Comparison of ENCODE assay signal across 8 cellular contexts in the genomic region with DNA sequence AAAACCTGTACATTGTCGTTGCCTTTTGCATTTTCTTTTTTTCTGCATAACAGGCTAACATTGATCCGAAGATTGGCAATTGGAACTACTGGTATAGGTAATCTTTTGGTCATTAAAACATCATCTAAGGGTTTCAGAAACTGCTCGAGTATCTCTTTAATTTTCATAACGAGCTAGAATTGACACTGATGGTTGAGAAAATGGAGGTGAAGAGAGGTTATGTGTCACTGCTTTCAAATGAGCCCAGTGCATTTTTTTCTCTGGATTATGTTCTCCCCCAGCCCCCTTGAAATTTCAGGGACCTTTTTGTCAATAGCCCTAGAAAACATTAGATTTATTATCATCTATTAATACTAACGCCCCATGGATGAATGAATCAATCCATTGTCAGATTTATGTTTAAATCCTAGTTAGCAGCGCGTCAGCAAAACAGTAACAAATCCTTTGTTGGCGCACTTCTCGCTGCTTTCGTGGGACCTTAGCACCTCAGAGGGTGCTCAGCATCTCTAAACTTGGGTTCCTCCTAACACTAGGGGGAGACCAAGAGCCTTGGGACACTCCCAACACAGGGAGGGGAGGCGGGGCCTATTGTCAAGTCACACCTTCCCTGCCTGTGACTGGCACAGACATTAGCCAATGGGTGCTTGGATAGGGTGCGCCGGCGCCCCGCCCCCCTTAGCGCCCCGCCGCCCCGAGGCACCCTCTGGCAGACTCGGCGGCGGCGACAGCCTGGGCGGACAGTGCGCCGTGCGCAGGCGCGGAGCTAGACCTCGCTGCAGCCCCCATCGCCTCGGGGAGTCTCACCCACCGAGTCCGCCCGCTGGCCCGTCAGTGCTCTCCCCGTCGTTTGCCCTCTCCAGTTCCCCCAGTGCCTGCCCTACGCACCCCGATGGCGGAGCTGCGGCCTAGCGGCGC. TPM values are rescaled to one million over a fixed set of nuclear protein-coding genes. Genes with fewer than 3 reads are reported as not detected.
DNase-seq lines count a peak whose midpoint lies in the region; TF ChIP-seq lines count a peak whose summit lies in the region.

Gene SUFU (plus strand): TSS at position 709 of the 915 bp plus-strand sequence. CDS start 181 bp downstream, at position 890.

- H3T11ph ChIP-seq in H9 (ENCODE audit: low read length): no peak within 1 kb of the TSS

- H3K9me3 ChIP-seq in H9 (ENCODE audit: control insufficient read depth, low read depth, low read length) (no peaks in the 10 kb centered on the region), stomach smooth muscle (ENCODE audit: control insufficient read depth in 2 of 2, low read length in 2 of 2) (no peaks in the 10 kb centered on the region)

- H3K4me1 Mint-ChIP-seq in H9 (peaks cover 8 to 9% of the 10 kb centered on the region in 2 experiments), neural crest cell (peaks cover 24% of the 10 kb centered on the region)

- no peaks in the 10 kb centered on the region for H3K4me1 ChIP-seq in H9 (ENCODE audit: insufficient read depth, low read length)
- H3K4me1 ChIP-seq in stomach smooth muscle (ENCODE audit: control insufficient read depth, insufficient read depth, low read length): peaks cover 29% of the 10 kb centered on the region

- H3K4me3 Mint-ChIP-seq in H9 (peak within 1 kb of the TSS in 1 of 2 experiments; percentile 92; a peak in 4 of 5 replicates), neural crest cell (no peak within 1 kb of the TSS)

- H3K14ac ChIP-seq in H9 (ENCODE audit: insufficient read depth, low read length): no peak within 1 kb of the TSS

- no peak within 1 kb of the TSS for H3K18ac ChIP-seq in H9 (ENCODE audit: insufficient read length, low read depth, low read length)

- H3K36me3 Mint-ChIP-seq in H9 (ENCODE audit: insufficient read depth in 1 of 3, low read depth in 3 of 3) (peaks cover 3 to 15% (median 10%) of the 10 kb centered on the region in 3 experiments), neural crest cell (ENCODE audit: low read depth) (no peaks in the 10 kb centered on the region)

- H2AFZ ChIP-seq in H9 (ENCODE audit: low read length): no peak within 1 kb of the TSS

- peak; percentile 94 for TF ChIP-seq CTCF in H9 (conservative IDR thresholded peaks at IDR 0.05)
- peak; percentile 89 for TF ChIP-seq CTCF in foreskin fibroblast (IDR thresholded peaks at IDR 0.05; ENCODE audit: low read depth, low read length)
- TF ChIP-seq CTCF in neural crest cell (conservative IDR thresholded peaks at IDR 0.05): peak; percentile 92

- peaks cover 4% of the 10 kb centered on the region; the same call in 1 of the 2 replicates for H3K27me3 ChIP-seq in H9 (ENCODE audit: insufficient read depth, low read length)
- H3K27me3 ChIP-seq in stomach smooth muscle (ENCODE audit: control insufficient read depth in 1 of 2, insufficient read depth in 2 of 2, low read length in 2 of 2): no peaks in the 10 kb centered on the region

- H3K27me3 Mint-ChIP-seq in H9 (ENCODE audit: low read depth) (peaks cover 33% of the 10 kb centered on the region), neural crest cell (ENCODE audit: low read depth) (no peaks in the 10 kb centered on the region)

- no peak within 1 kb of the TSS for H4K91ac ChIP-seq in H9 (ENCODE audit: insufficient read length, low read depth, low read length)

- DNase-seq in GDM1 (lab: John Stamatoyannopoulos, UW) (peak; percentile 97), H9 (peak; percentile 98), M059J (ENCODE audit: low read depth) (peak; percentile 96), SHP77 (lab: John Stamatoyannopoulos, UW) (peak; percentile 97 to 98), foreskin fibroblast (peak; percentile 97 to 99), neural crest cell (ENCODE audit: low read depth, low spot score) (peak; percentile 99)
- peak; percentile 99 for DNase-seq in activated effector memory CD4-positive, alpha-beta T cell treated with anti-CD3 and anti-CD28 coated beads, Interleukin-2, amount 50 U/mL, for 16 hours

- no peak within 1 kb of the TSS for H2BK120ac ChIP-seq in H9 (ENCODE audit: low read depth, low read length, poor library complexity, severe bottlenecking)

- H3K27ac Mint-ChIP-seq in H9 (peak within 1 kb of the TSS; percentile 81 to 91 (median 82)), neural crest cell (ENCODE audit: unreplicated experiment) (peak within 1 kb of the TSS; percentile 72)

- no peak within 1 kb of the TSS for H4K8ac ChIP-seq in H9 (replicated peaks; ENCODE audit: insufficient read length, low read depth, low read length)

- H4K20me1 ChIP-seq in H9 (ENCODE audit: control insufficient read depth, insufficient read depth, insufficient read length): no peaks in the 10 kb centered on the region

- H3K36me3 ChIP-seq in stomach smooth muscle (ENCODE audit: control insufficient read depth in 2 of 2, insufficient read depth in 2 of 2, low read length in 2 of 2): no peaks in the 10 kb centered on the region

- H3K79me2 ChIP-seq in H9 (ENCODE audit: insufficient read depth, low read length): no peaks in the 10 kb centered on the region; the same call in 1 of the 2 replicates

- no CpG with 5 or more reads among the region's 44 CpGs for WGBS in H9 (ENCODE audit: extremely low coverage, insufficient read length, low lambda C conversion rate)

- no peak within 1 kb of the TSS for H2AK5ac ChIP-seq in H9 (ENCODE audit: insufficient read length, low read length)

- no peak within 1 kb of the TSS for H2BK5ac ChIP-seq in H9 (ENCODE audit: insufficient read length, low read length)

- no peak within 1 kb of the TSS for H3K56ac ChIP-seq in H9 (ENCODE audit: insufficient read length, low read depth, low read length)

- H3K79me1 ChIP-seq in H9 (ENCODE audit: insufficient read depth, low read depth, low read length, poor library complexity, severe bottlenecking): no peaks in the 10 kb centered on the region

- H3K9me3 Mint-ChIP-seq in H9 (no peaks in the 10 kb centered on the region; a peak in 1 of 5 replicates), neural crest cell (no peaks in the 10 kb centered on the region)

- H2BK12ac ChIP-seq in H9 (ENCODE audit: insufficient read length, low read depth, low read length): no peak within 1 kb of the TSS

- H3K4me2 ChIP-seq in H9 (ENCODE audit: insufficient read depth, insufficient read length, low read length): peak within 1 kb of the TSS; percentile 76

- H2BK15ac ChIP-seq in H9 (ENCODE audit: low read depth, low read length): no peak within 1 kb of the TSS

- H3K23ac ChIP-seq in H9 (ENCODE audit: insufficient read length, low read depth, low read length): no peak within 1 kb of the TSS

- no peak within 1 kb of the TSS for H4K5ac ChIP-seq in H9 (ENCODE audit: insufficient read length, low read depth, low read length)

- H3K4ac ChIP-seq in H9 (ENCODE audit: low read depth, low read length): no peak within 1 kb of the TSS

- H3K9ac ChIP-seq in H9 (ENCODE audit: extremely low read depth, insufficient read length, low read length) (peak within 1 kb of the TSS; percentile 48), stomach smooth muscle (ENCODE audit: low read length in 2 of 2) (peak within 1 kb of the TSS; percentile 66 to 96)

- peaks cover 3% of the 10 kb centered on the region for H3K23me2 ChIP-seq in H9 (ENCODE audit: insufficient read length, low read depth, low read length, poor library complexity, severe bottlenecking)

- H3K27ac ChIP-seq in H9 (ENCODE audit: insufficient read length, low read depth, low read length) (no peak within 1 kb of the TSS), stomach smooth muscle (ENCODE audit: low read length) (peak within 1 kb of the TSS; percentile 89)

- H3K4me3 ChIP-seq in foreskin fibroblast (ENCODE audit: low read depth in 1 of 2, low read length in 2 of 2) (peak within 1 kb of the TSS; percentile 86 to 95), stomach smooth muscle (ENCODE audit: low read length in 2 of 2) (peak within 1 kb of the TSS; percentile 91 to 98)

- H2BK20ac ChIP-seq in H9 (ENCODE audit: low read depth, low read length, poor library complexity, severe bottlenecking): no peak within 1 kb of the TSS

RNA-seq across cellular contexts. Expression of gene SUFU, which starts in this region (rescaled TPM):
- total RNA-seq in H9 (2021) (9.4 and 9.5 TPM in 2 replicates), neural crest cell (27.1 and 30.9 TPM in 2 replicates)
- 1.9 and 4.6 TPM in 2 replicates for total RNA-seq in M059J (2014; rRNA removed; shearing (Covaris generic))
